In genomic region chr11:37449146-37449545, GRCh38 we compare ENCODE assay signal across 9 cellular contexts.
A peak's percentile ranks its signal among the peaks of the same experiment; 100 is the strongest.
DNase-seq lines count a peak whose midpoint lies in the region; ATAC-seq and TF ChIP-seq lines count a peak whose summit lies in the region.
"Had no signal": no experiment of that assay in that cellular context is flagged by ENCODE, and none has a peak within 500 bp of the region (broad histone marks: within the 10 kb centered on the region; RNA-seq: fewer than 3 reads in every experiment).

No MANE protein-coding gene starts in this region.

- no peaks in the 10 kb centered on the region for H3K27me3 ChIP-seq in H7 (ENCODE audit: control insufficient read depth, insufficient read depth, low read length)
- no peaks in the 10 kb centered on the region for H3K27me3 ChIP-seq in RWPE2 (ENCODE audit: insufficient read depth, poor library complexity, severe bottlenecking)
- H3K27me3 ChIP-seq in upper lobe of right lung, result no peaks in the 10 kb centered on the region

- H3K36me3 ChIP-seq in H7 (replicated peaks; ENCODE audit: control insufficient read depth, insufficient read depth, low read length) (no peaks in the 10 kb centered on the region), RWPE2 (ENCODE audit: low read depth) (no peaks in the 10 kb centered on the region), upper lobe of right lung (no peaks in the 10 kb centered on the region)

- CTCF ChIA-PET in activated naive CD4-positive, alpha-beta T cell treated with anti-CD3 and anti-CD28 coated beads, Interleukin-2, amount 10 ng/mL, durations not matched to agents 7 days and 5 days (lab: Charles Lee), result no interaction called here

- H3K27ac Mint-ChIP-seq in activated naive CD4-positive, alpha-beta T cell treated with anti-CD3 and anti-CD28 coated beads, Interleukin-2, amount 10 ng/mL, durations not matched to agents 7 days and 5 days, result no peak overlapping the region
- H3K27ac Mint-ChIP-seq: activated naive CD4-positive, alpha-beta T cell treated with anti-CD3 and anti-CD28 coated beads, Interleukin-2, amount 50 U/mL, for 24 hours had no signal

- no peaks in the 10 kb centered on the region for H3K27me3 Mint-ChIP-seq in activated naive CD4-positive, alpha-beta T cell treated with anti-CD3 and anti-CD28 coated beads, Interleukin-2, amount 10 ng/mL, durations not matched to agents 7 days and 5 days
- H3K27me3 Mint-ChIP-seq: activated naive CD4-positive, alpha-beta T cell treated with anti-CD3 and anti-CD28 coated beads, Interleukin-2, amount 50 U/mL, for 24 hours had no signal

- intact Hi-C loops in left cardiac atrium (cut with DNase I) (no loop called here), upper lobe of right lung (cut with DNase I) (no loop called here)

- peaks cover 6% of the 10 kb centered on the region for H3K9me3 Mint-ChIP-seq in activated naive CD4-positive, alpha-beta T cell treated with anti-CD3 and anti-CD28 coated beads, Interleukin-2, amount 10 ng/mL, durations not matched to agents 7 days and 5 days

- H3K4me1 Mint-ChIP-seq in activated naive CD4-positive, alpha-beta T cell treated with anti-CD3 and anti-CD28 coated beads, Interleukin-2, amount 10 ng/mL, durations not matched to agents 7 days and 5 days, result no peaks in the 10 kb centered on the region
- H3K4me1 Mint-ChIP-seq: activated naive CD4-positive, alpha-beta T cell treated with anti-CD3 and anti-CD28 coated beads, Interleukin-2, amount 50 U/mL, for 24 hours had no signal

- H3K36me3 Mint-ChIP-seq in activated naive CD4-positive, alpha-beta T cell treated with anti-CD3 and anti-CD28 coated beads, Interleukin-2, amount 10 ng/mL, durations not matched to agents 7 days and 5 days, result no peaks in the 10 kb centered on the region
- H3K36me3 Mint-ChIP-seq: activated naive CD4-positive, alpha-beta T cell treated with anti-CD3 and anti-CD28 coated beads, Interleukin-2, amount 50 U/mL, for 24 hours had no signal

- no peaks in the 10 kb centered on the region for H3K9me3 ChIP-seq in RWPE2 (ENCODE audit: severe bottlenecking)
- no peaks in the 10 kb centered on the region for H3K9me3 ChIP-seq in upper lobe of right lung

- H3K27ac ChIP-seq in RWPE2 (ENCODE audit: poor library complexity, severe bottlenecking) (no peak overlapping the region), upper lobe of right lung (no peak overlapping the region)

- peak; percentile 79 for TF ChIP-seq CTCF in RWPE2 (IDR thresholded peaks at IDR 0.05; ENCODE audit: poor library complexity, severe bottlenecking)
- TF ChIP-seq CTCF in upper lobe of right lung (IDR thresholded peaks at IDR 0.05), result peak; percentile 28

- H3K4me1 ChIP-seq in RWPE2 (ENCODE audit: insufficient read depth, poor library complexity, severe bottlenecking) (no peaks in the 10 kb centered on the region), upper lobe of right lung (no peaks in the 10 kb centered on the region)

- ATAC-seq in RWPE2 (ENCODE audit: low read depth) (peak; percentile 64; the same call in 2 of the 3 replicates), left cardiac atrium (peak; percentile 32 to 41), upper lobe of right lung (peak; percentile 80)

- DNase-seq in A172 (ENCODE audit: low spot score), result peak; percentile 6
- DNase-seq in H7, result peak; percentile 6
- no peak for DNase-seq in RWPE2 (ENCODE audit: low spot score)
- no peak for DNase-seq in left cardiac atrium
- DNase-seq in upper lobe of right lung, result no peak
- no peak for DNase-seq in activated naive CD4-positive, alpha-beta T cell treated with anti-CD3 and anti-CD28 coated beads, Interleukin-2, amount 10 ng/mL, durations not matched to agents 7 days and 5 days
- DNase-seq in NCI-H187 treated with DMSO at 0.1 percent for 48 hours (lab: John Stamatoyannopoulos, UW), result no peak
- no peak for DNase-seq in T-helper 1 cell

- H3K4me3 Mint-ChIP-seq in activated naive CD4-positive, alpha-beta T cell treated with anti-CD3 and anti-CD28 coated beads, Interleukin-2, amount 10 ng/mL, durations not matched to agents 7 days and 5 days, result no peak overlapping the region
- H3K4me3 Mint-ChIP-seq: activated naive CD4-positive, alpha-beta T cell treated with anti-CD3 and anti-CD28 coated beads, Interleukin-2, amount 50 U/mL, for 24 hours had no signal

- H3K4me3 ChIP-seq in H7 (ENCODE audit: insufficient read depth, low read depth, low read length), result no peak overlapping the region
- no peak overlapping the region for H3K4me3 ChIP-seq in RWPE2 (ENCODE audit: severe bottlenecking)
- no peak overlapping the region for H3K4me3 ChIP-seq in upper lobe of right lung

Comparison
In these comparisons a context has a peak if more than half of its experiments do, and no peak if none do; other contexts are left out.
1. DNase-seq: peak in A172 (single experiment) and H7 (single experiment); none in RWPE2 (single experiment), left cardiac atrium (single experiment), upper lobe of right lung (single experiment), activated naive CD4-positive, alpha-beta T cell treated with anti-CD3 and anti-CD28 coated beads, Interleukin-2, amount 10 ng/mL, durations not matched to agents 7 days and 5 days (single experiment), NCI-H187 treated with DMSO at 0.1 percent for 48 hours (single experiment) and T-helper 1 cell (0 of 5).
2. Peak in every context shown above with its lines, with median percentiles within 50 percentile points of each other: ATAC-seq.